ENCODE assay signal across 15 cellular contexts in the genomic region with DNA sequence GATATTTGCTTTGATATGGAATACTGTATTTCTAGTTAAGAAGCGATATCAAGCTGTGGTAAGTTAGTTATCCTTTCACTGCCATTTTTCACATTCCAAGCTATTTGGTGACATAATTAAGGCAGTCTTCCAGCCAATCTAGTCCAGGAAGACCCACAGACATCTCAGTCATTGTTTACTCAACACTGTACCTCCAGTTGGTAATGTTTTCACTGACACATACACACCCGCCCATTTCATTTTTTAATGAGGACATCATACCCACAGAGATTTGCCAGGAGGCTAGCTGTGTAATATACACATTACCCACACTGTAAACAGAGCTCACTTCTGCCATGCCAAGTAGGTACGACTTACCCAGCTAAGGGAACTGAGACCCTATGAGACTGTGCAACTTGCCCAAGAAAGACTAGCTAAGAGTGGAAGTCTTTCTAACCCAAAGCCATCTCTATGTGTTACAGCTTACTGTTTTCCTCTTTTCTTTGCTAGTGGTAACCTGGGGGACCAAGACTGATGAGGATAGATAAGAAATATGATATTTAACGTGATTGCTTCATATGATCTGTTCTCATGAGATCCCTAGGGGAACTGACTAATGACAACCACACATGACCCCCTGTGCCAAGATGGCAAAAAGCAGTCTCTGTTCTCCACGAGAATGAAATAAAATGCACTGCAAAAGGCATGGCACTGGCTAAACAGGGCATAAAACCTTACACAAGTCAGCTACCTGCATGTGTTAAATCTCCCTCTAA.
A peak's percentile ranks its signal among the peaks of the same experiment; 100 is the strongest.
DNase-seq lines count a peak whose midpoint lies in the region; ATAC-seq and TF ChIP-seq lines count a peak whose summit lies in the region.
"Had no signal": no experiment of that assay in that cellular context is flagged by ENCODE, and none has a peak within 500 bp of the region (broad histone marks: within the 10 kb centered on the region; RNA-seq: fewer than 3 reads in every experiment).

No MANE protein-coding gene starts in this region.

- H3K36me3 ChIP-seq in IMR-90 (ENCODE audit: control insufficient read depth, insufficient read depth, low read length) (no peaks in the 10 kb centered on the region), kidney epithelial cell (ENCODE audit: control insufficient read depth, insufficient read depth, low read length) (no peaks in the 10 kb centered on the region)
- H3K36me3 ChIP-seq: transverse colon had no signal

- H3K23ac ChIP-seq in IMR-90 (ENCODE audit: low read depth, low read length), result peak overlapping the region; percentile 50

- BruUV-seq in IMR-90 (replicated peaks; lab: Mats Ljungman, UMichigan), result no TSS peak

- TF ChIP-seq CTCF in AG09319 (IDR thresholded peaks at IDR 0.05; ENCODE audit: low read depth, low read length) (no peak), IMR-90 (conservative IDR thresholded peaks at IDR 0.05; ENCODE audit: low read depth, low read length) (no peak), kidney epithelial cell (IDR thresholded peaks at IDR 0.05; ENCODE audit: insufficient read depth, low read length, poor library complexity, severe bottlenecking) (no peak)

- peak; percentile 53 for DNase-seq in AG09319 (ENCODE audit: extremely low read depth, low read depth)
- DNase-seq in IMR-90, result peak; percentile 88
- peak; percentile 85 for DNase-seq in astrocyte of the hippocampus (ENCODE audit: low read depth, low spot score)
- DNase-seq in kidney epithelial cell (ENCODE audit: low read depth), result peak; percentile 73
- DNase-seq in G401 (ENCODE audit: low spot score), result no peak
- no peak for DNase-seq in cerebellar cortex (ENCODE audit: low spot score)
- no peak for DNase-seq in Right ventricle myocardium superior
- DNase-seq: activated CD4-positive, alpha-beta memory T cell treated with anti-CD3 and anti-CD28 coated beads, Interleukin-2, amount 10 ng/mL, durations not matched to agents 7 days and 5 days; activated naive CD4-positive, alpha-beta T cell treated with anti-CD3 and anti-CD28 coated beads for 36 hours; CD8-positive, alpha-beta memory T cell; NCI-H1048; NCI-H774; T-helper 17 cell; transverse colon had no signal

- H3K79me1 ChIP-seq in IMR-90 (ENCODE audit: low read depth in 1 of 2, low read length in 2 of 2), result no peaks in the 10 kb centered on the region

- WGBS in IMR-90 (ENCODE audit: extremely low coverage in 2 of 2, insufficient read length in 1 of 2), 2 experiments, result 8% methylated on average over 2 of the region's 5 CpGs; no CpG with 5 or more reads in 1 of the 2 experiments

- no peaks in the 10 kb centered on the region for H4K20me1 ChIP-seq in IMR-90 (ENCODE audit: insufficient read depth, low read length)

- no peak for TF ChIP-seq RAD21 in IMR-90 (IDR thresholded peaks at IDR 0.05; ENCODE audit: low read length)

- H2AK9ac ChIP-seq in IMR-90 (replicated peaks; ENCODE audit: low read depth, low read length, poor library complexity), result no peak overlapping the region

- H2BK120ac ChIP-seq in IMR-90 (ENCODE audit: low read depth, low read length), result peak overlapping the region; percentile 94

- H3K4ac ChIP-seq in IMR-90 (ENCODE audit: low read depth, low read length), result peak overlapping the region; percentile 75

- no peak for TF ChIP-seq POLR2A in IMR-90 (IDR thresholded peaks at IDR 0.05; ENCODE audit: low read depth, low read length)

- no peak overlapping the region for H2AFZ ChIP-seq in IMR-90 (replicated peaks; ENCODE audit: low read length, poor library complexity)

- no peak overlapping the region for H3K4me3 ChIP-seq in IMR-90 (ENCODE audit: insufficient read depth, low read depth, low read length)
- H3K4me3 ChIP-seq in kidney epithelial cell (ENCODE audit: low read depth, low read length), result no peak overlapping the region
- H3K4me3 ChIP-seq: transverse colon had no signal

- H4K5ac ChIP-seq in IMR-90 (ENCODE audit: low read depth, low read length), result peak overlapping the region; percentile 45; the same call in 1 of the 2 replicates

- no peaks in the 10 kb centered on the region for H3K27me3 ChIP-seq in IMR-90 (ENCODE audit: control insufficient read depth, insufficient read depth, low read length)
- H3K27me3 ChIP-seq in kidney epithelial cell (ENCODE audit: control insufficient read depth, insufficient read depth, low read length), result no peaks in the 10 kb centered on the region
- H3K27me3 ChIP-seq: transverse colon had no signal

- peak overlapping the region; percentile 20; the same call in 1 of the 2 replicates for H3K56ac ChIP-seq in IMR-90 (ENCODE audit: extremely low read depth, insufficient read depth, low read length)

- dilution Hi-C loops in IMR-90 (cut with HindIII; ENCODE audit: low sequenced_read_pairs, unreplicated experiment), result no loop called here

- peak overlapping the region; percentile 80 for H2BK5ac ChIP-seq in IMR-90 (ENCODE audit: low read depth, low read length, poor library complexity, severe bottlenecking)

- intact Hi-C loops in IMR-90 (cut with micrococcal nuclease) (no loop called here), Right ventricle myocardium superior (cut with DNase I) (no loop called here)

- peak overlapping the region; percentile 31; the same call in 1 of the 2 replicates for H3K4me2 ChIP-seq in IMR-90 (ENCODE audit: low read depth, low read length)

- H2BK15ac ChIP-seq in IMR-90 (ENCODE audit: low read depth, low read length), result peak overlapping the region; percentile 69; the same call in 2 of the 3 replicates

- POLR2A ChIA-PET in IMR-90 (lab: Charles Lee; ENCODE audit: unreplicated experiment), result no interaction called here

- no peak overlapping the region for H3K9ac ChIP-seq in IMR-90 (ENCODE audit: low read depth, low read length)

- H2AK5ac ChIP-seq in IMR-90 (ENCODE audit: low read depth, low read length), result peak overlapping the region; percentile 1; the same call in 1 of the 2 replicates

- CTCF ChIA-PET in IMR-90 (lab: Yijun Ruan, JAX), result interaction anchor here (0.6 to 1.5 kb wide), 6 partner anchors 11 to 235 kb away, joined by 3 to 5 read pairs (median 4); no protein-coding TSS in a partner anchor

- H4K91ac ChIP-seq in IMR-90 (ENCODE audit: insufficient read depth, low read depth, low read length), result peak overlapping the region; percentile 89

- in situ Hi-C loops in IMR-90 (cut with MboI; ENCODE audit: low sequenced_read_pairs) (no loop called here), G401 (cut with HindIII; ENCODE audit: low sequenced_read_pairs) (no loop called here)

- peak; percentile 88 for ATAC-seq in IMR-90 (ENCODE audit: low read depth)
- no peak for ATAC-seq in GM21528 (IDR thresholded peaks at IDR 0.05; ENCODE audit: low FRiP score, unreplicated experiment)
- ATAC-seq in Right ventricle myocardium superior (ENCODE audit: poor library complexity), result no peak
- ATAC-seq: T-helper 17 cell had no signal

- peak overlapping the region; percentile 77; the same call in 1 of the 2 replicates for H3K18ac ChIP-seq in IMR-90 (ENCODE audit: low read depth, low read length)

- H3K27ac ChIP-seq in IMR-90 (ENCODE audit: insufficient read depth, low read length), result peak overlapping the region; percentile 11; the same call in 1 of the 2 replicates
- H3K27ac ChIP-seq: transverse colon had no signal

- H3K9me3 ChIP-seq in IMR-90 (ENCODE audit: control insufficient read depth, insufficient read depth, low read length), result no peaks in the 10 kb centered on the region
- H3K9me3 ChIP-seq: transverse colon had no signal

- H4K8ac ChIP-seq in IMR-90 (ENCODE audit: low read depth in 2 of 2, low read length in 2 of 2), result peak overlapping the region; percentile 2 to 43; a peak in 3 of 4 replicates

- H3K14ac ChIP-seq in IMR-90 (replicated peaks; ENCODE audit: low read depth, low read length), result no peak overlapping the region

- H2BK20ac ChIP-seq in IMR-90 (ENCODE audit: low read depth, low read length), result peak overlapping the region; percentile 87

- H3K9me1 ChIP-seq in IMR-90 (ENCODE audit: insufficient read depth, low read length), result peaks cover 8% of the 10 kb centered on the region

- peaks cover 17% of the 10 kb centered on the region for H3K4me1 ChIP-seq in IMR-90 (ENCODE audit: control insufficient read depth, insufficient read depth, low read length)
- H3K4me1 ChIP-seq: transverse colon had no signal

TF ChIP-seq in IMR-90, 13 proteins besides CTCF, POLR2A, EP300 and RAD21:
- TF ChIP-seq FOS (IDR thresholded peaks at IDR 0.05; ENCODE audit: low read depth, low read length), result peak; percentile 59
- peak; percentile 53 for TF ChIP-seq RCOR1 (IDR thresholded peaks at IDR 0.05; ENCODE audit: insufficient replicate concordance, low read length)
- TF ChIP-seq NFE2L2 (IDR thresholded peaks at IDR 0.05; ENCODE audit: low read depth, low read length), result peak; percentile 75
- no peak for TF ChIP-seq SMC3 (IDR thresholded peaks at IDR 0.05; ENCODE audit: low read depth, low read length)
- TF ChIP-seq CEBPB (IDR thresholded peaks at IDR 0.05; ENCODE audit: low read depth, low read length), result peak; percentile 92
- TF ChIP-seq RFX5 (IDR thresholded peaks at IDR 0.05; ENCODE audit: low read depth, low read length), result no peak
- peak; percentile 55 for TF ChIP-seq BHLHE40 (IDR thresholded peaks at IDR 0.05; ENCODE audit: low read depth, low read length)
- TF ChIP-seq MAZ (IDR thresholded peaks at IDR 0.05; ENCODE audit: borderline replicate concordance, low read depth, low read length), result peak; percentile 58; the same call in 1 of the 2 replicates

Comparison
In these comparisons a context has a peak if more than half of its experiments do, and no peak if none do; other contexts are left out.
1. DNase-seq: peak in AG09319 (single experiment), IMR-90 (single experiment), astrocyte of the hippocampus (single experiment) and kidney epithelial cell (single experiment); none in G401 (single experiment), cerebellar cortex (single experiment) and Right ventricle myocardium superior (single experiment).